Comparison of ENCODE assay signal across 24 cellular contexts in genomic region chr9:112226091-112226490, GRCh38.
"Had no signal": no experiment of that assay in that cellular context is flagged by ENCODE, and none has a peak within 500 bp of the region (broad histone marks: within the 10 kb centered on the region; RNA-seq: fewer than 3 reads in every experiment).

No MANE protein-coding gene starts in this region.

- H2AFZ ChIP-seq: hepatocyte, parathyroid adenoma had no signal

- H3K9me3 Mint-ChIP-seq: dendritic cell treated with granulocyte-macrophage colony-stimulating factor and Interleukin-4, amounts not matched to agents 40 ng/mL and 50 ng/mL, for 4 days; endodermal cell; naive thymus-derived CD8-positive, alpha-beta T cell; neural crest cell; type B pancreatic cell had no signal

- H3K27me3 Mint-ChIP-seq: dendritic cell treated with granulocyte-macrophage colony-stimulating factor and Interleukin-4, amounts not matched to agents 40 ng/mL and 50 ng/mL, for 4 days; naive thymus-derived CD8-positive, alpha-beta T cell; progenitor cell of endocrine pancreas; type B pancreatic cell had no signal

- H3K27me3 ChIP-seq: colonic mucosa, esophagus muscularis mucosa, foreskin keratinocyte, gastroesophageal sphincter, heart left ventricle, hepatocyte, left lung, neutrophil, right lobe of liver, stomach, thyroid gland had no signal

- H3K4me1 Mint-ChIP-seq: endodermal cell, neural crest cell had no signal

- DNase-seq: colonic mucosa; effector CD8-positive, alpha-beta T cell; endodermal cell; foreskin keratinocyte; heart left ventricle; left cardiac atrium; left lung; naive thymus-derived CD8-positive, alpha-beta T cell; right lobe of liver; small intestine; stimulated activated CD4-positive, alpha-beta T cell treated with anti-CD3 and anti-CD28 coated beads, Interleukin-15, amount 100 ng/mL, for 24 hours; stimulated activated CD4-positive, alpha-beta T cell treated with anti-CD3 and anti-CD28 coated beads, Interleukin-2, amount 100 ng/mL, for 48 hours; stimulated activated naive CD4-positive, alpha-beta T cell treated with Interleukin-2 at 50 U/mL for 16 hours; stomach; thyroid gland had no signal

- H3K4me2 ChIP-seq: hepatocyte had no signal

- H3K27ac Mint-ChIP-seq: dendritic cell treated with granulocyte-macrophage colony-stimulating factor and Interleukin-4, amounts not matched to agents 40 ng/mL and 50 ng/mL, for 4 days; endodermal cell; progenitor cell of endocrine pancreas; type B pancreatic cell had no signal

- H3K4me1 ChIP-seq: colonic mucosa, esophagus muscularis mucosa, gastroesophageal sphincter, left lung, parathyroid adenoma, right lobe of liver, stomach, thyroid gland had no signal

- H3K9me3 ChIP-seq: colonic mucosa, esophagus muscularis mucosa, gastroesophageal sphincter, heart left ventricle, left lung, neutrophil, right lobe of liver, stomach, thyroid gland had no signal

- H3K79me2 ChIP-seq: hepatocyte, parathyroid adenoma had no signal

- H3K27ac ChIP-seq: colonic mucosa, esophagus muscularis mucosa, foreskin keratinocyte, gastroesophageal sphincter, heart left ventricle, hepatocyte, left lung, neutrophil, parathyroid adenoma, right lobe of liver, stomach, thyroid gland had no signal

- H3K4me3 ChIP-seq: colonic mucosa, esophagus muscularis mucosa, gastroesophageal sphincter, heart left ventricle, hepatocyte, left lung, right lobe of liver, stomach, thyroid gland had no signal

- ATAC-seq: foreskin keratinocyte; gastroesophageal sphincter; heart left ventricle; left cardiac atrium; left lung; naive thymus-derived CD8-positive, alpha-beta T cell; right lobe of liver had no signal

- H3K36me3 ChIP-seq: colonic mucosa had no signal

- H3K9ac ChIP-seq: parathyroid adenoma had no signal

- H3K4me3 Mint-ChIP-seq: dendritic cell treated with granulocyte-macrophage colony-stimulating factor and Interleukin-4, amounts not matched to agents 40 ng/mL and 50 ng/mL, for 4 days; endodermal cell; naive thymus-derived CD8-positive, alpha-beta T cell; neural crest cell; type B pancreatic cell had no signal
